20 cellular contexts compared by ENCODE assay signal in the genomic region with DNA sequence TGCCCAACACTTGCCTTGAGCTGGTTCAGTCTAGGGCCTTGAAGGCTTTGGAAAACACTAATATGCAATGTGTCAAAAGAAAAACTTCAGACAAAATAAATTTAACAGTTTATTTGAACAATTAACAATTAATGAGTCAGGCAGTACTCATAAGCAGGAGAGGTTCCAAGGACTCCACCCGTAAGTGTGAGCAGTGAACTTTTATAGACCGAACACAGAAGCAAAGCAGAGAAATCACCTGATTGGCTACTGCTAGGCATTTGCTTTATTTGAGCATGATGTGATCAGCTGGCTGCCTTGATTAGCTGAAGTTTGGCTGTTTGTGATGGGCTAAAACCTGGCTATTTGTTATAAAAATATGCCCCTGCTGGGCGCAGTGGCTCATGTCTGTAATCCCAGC. TPM values are rescaled to one million over a fixed set of nuclear protein-coding genes. Genes with fewer than 3 reads are reported as not detected.
DNase-seq lines count a peak whose midpoint lies in the region; ATAC-seq, FAIRE-seq and TF ChIP-seq lines count a peak whose summit lies in the region.
"Had no signal": no experiment of that assay in that cellular context is flagged by ENCODE, and none has a peak within 500 bp of the region (broad histone marks: within the 10 kb centered on the region; RNA-seq: fewer than 3 reads in every experiment).

No MANE protein-coding gene starts in this region.

- no peaks in the 10 kb centered on the region for H3K27me3 ChIP-seq in bronchial epithelial cell (ENCODE audit: control insufficient read depth, insufficient read depth, low read length)
- no peaks in the 10 kb centered on the region for H3K27me3 ChIP-seq in heart right ventricle
- H3K27me3 ChIP-seq: body of pancreas had no signal

- H3K4me1 ChIP-seq in heart right ventricle: peaks cover 0 to 28% (median 0%) of the 10 kb centered on the region in 9 donors
- no peaks in the 10 kb centered on the region for H3K4me1 ChIP-seq in kidney (ENCODE audit: control insufficient read depth in 1 of 2, insufficient read depth in 1 of 2, low read depth in 1 of 2, low read length in 2 of 2)

- FAIRE-seq in bronchial epithelial cell (lab: Jason Lieb, UNC) (no peak), kidney (lab: Jason Lieb, UNC) (no peak)
- FAIRE-seq: A204.1, GM12892, HepG2 had no signal

- no peak for ATAC-seq in heart right ventricle
- ATAC-seq: activated CD4-positive, alpha-beta T cell treated with anti-CD3 and anti-CD28 coated beads for 36 hours; body of pancreas; CD8-positive, alpha-beta T cell; HepG2; stimulated activated naive B cell treated with anti-CD40 and anti-IgM and Interleukin-4, amounts not matched to agents 10 μg/mL and 1 μg/mL and 100 μg/mL, for 72 hours had no signal

- H3K4me3 ChIP-seq in bronchial epithelial cell (ENCODE audit: low read depth, low read length) (no peak overlapping the region), heart right ventricle (no peak overlapping the region), kidney (ENCODE audit: low read length in 2 of 2) (no peak overlapping the region)
- H3K4me3 ChIP-seq: body of pancreas had no signal

- intact Hi-C loops in heart right ventricle (cut with DNase I) (loop anchor here in 2 of 10 donors (5.0 to 10.0 kb wide), 3 partner anchors 48 to 186 kb away; partner anchors contain the start of gene TBC1D8 (in 1 of the 2)), kidney (cut with DNase I) (no loop called here)

- no peak overlapping the region for H3K27ac ChIP-seq in heart right ventricle
- no peak overlapping the region for H3K27ac ChIP-seq in kidney (ENCODE audit: low read depth in 2 of 2, low read length in 2 of 2)
- H3K27ac ChIP-seq: body of pancreas had no signal

- no peaks in the 10 kb centered on the region for H3K9me3 ChIP-seq in heart right ventricle
- no peaks in the 10 kb centered on the region for H3K9me3 ChIP-seq in kidney (ENCODE audit: control insufficient read depth in 1 of 2, low read length in 2 of 2)
- H3K9me3 ChIP-seq: body of pancreas had no signal

- H3K36me3 ChIP-seq in bronchial epithelial cell (ENCODE audit: control insufficient read depth, insufficient read depth, low read length) (no peaks in the 10 kb centered on the region), heart right ventricle (no peaks in the 10 kb centered on the region), kidney (ENCODE audit: control insufficient read depth in 1 of 2, insufficient read depth in 2 of 2, low read length in 2 of 2) (no peaks in the 10 kb centered on the region)

- TF ChIP-seq CTCF in bronchial epithelial cell (IDR thresholded peaks at IDR 0.05; ENCODE audit: insufficient read depth, low read length, severe bottlenecking) (no peak), heart right ventricle (IDR thresholded peaks at IDR 0.05) (no peak), kidney (IDR thresholded peaks at IDR 0.05; ENCODE audit: borderline replicate concordance, extremely low read depth, insufficient read depth) (no peak)

- 70 to 79% methylated on average over 3 of the region's 3 CpGs for WGBS in heart right ventricle, 2 donors

- H3K9ac ChIP-seq in kidney (ENCODE audit: low read length in 2 of 2): no peak overlapping the region

- DNase-seq in A172 (ENCODE audit: low spot score) (peak; percentile 67), HT-29 (ENCODE audit: low spot score) (peak; percentile 66), bronchial epithelial cell (ENCODE audit: low read depth) (peak; percentile 96), iris pigment epithelial cell (ENCODE audit: low read depth) (peak; percentile 42), D341Med (ENCODE audit: low spot score) (no peak), heart right ventricle (no peak), kidney (no peak)
- DNase-seq in stimulated activated CD4-positive, alpha-beta T cell treated with anti-CD3 and anti-CD28 coated beads, Interleukin-15, amount 100 ng/mL, for 24 hours: no peak
- DNase-seq: activated CD4-positive, alpha-beta T cell treated with anti-CD3 and anti-CD28 coated beads for 36 hours; activated naive CD4-positive, alpha-beta T cell treated with anti-CD3 and anti-CD28 coated beads for 36 hours; CD8-positive, alpha-beta T cell; effector CD4-positive, alpha-beta T cell; H7; NCI-H1048; Right ventricle myocardium superior; stimulated activated naive B cell treated with anti-CD40 and anti-IgM and Interleukin-4, amounts not matched to agents 10 μg/mL and 1 μg/mL and 100 μg/mL, for 72 hours had no signal

RNA-seq across cellular contexts. Expression of gene TBC1D8, which starts 49.5 kb away (rescaled TPM):
- 4.3 and 4.9 TPM in 2 replicates for total RNA-seq in A172 (2014; rRNA removed; shearing (Covaris generic))
- total RNA-seq in HT-29 (2014; rRNA removed; shearing (Covaris generic)): 30.3 and 33.4 TPM in 2 replicates
- total RNA-seq in bronchial epithelial cell (25.0 and 25.3 TPM in 2 replicates), heart right ventricle (10 to 100 TPM; 42.6 to 69.5 (median 55.8) TPM), kidney (47.9 TPM)
- polyA plus RNA-seq in heart right ventricle (10 to 100 TPM; 24.0 to 41.6 TPM), kidney (ENCODE audit: insufficient read depth, low read depth, low replicate concordance) (7.4 TPM)

RNA-seq across cellular contexts. Expression of gene CNOT11, which starts 52.0 kb away (rescaled TPM):
- total RNA-seq in A172 (2014; rRNA removed; shearing (Covaris generic)): 61.9 and 68.6 TPM in 2 replicates
- 64.9 and 68.6 TPM in 2 replicates for total RNA-seq in HT-29 (2014; rRNA removed; shearing (Covaris generic))
- total RNA-seq in bronchial epithelial cell (10.8 and 15.5 TPM in 2 replicates), heart right ventricle (10 to 100 TPM; 37.8 to 77.1 (median 45.8) TPM), kidney (45.7 TPM)
- polyA plus RNA-seq in heart right ventricle (10 to 100 TPM; 14.5 to 20.7 TPM), kidney (ENCODE audit: insufficient read depth, low read depth, low replicate concordance) (28.4 TPM)

Comparison
In these comparisons a context has a peak if more than half of its experiments do, and no peak if none do; other contexts are left out.
1. DNase-seq: peak in A172 (single experiment), HT-29 (single experiment), bronchial epithelial cell (single experiment) and iris pigment epithelial cell (single experiment); none in stimulated activated CD4-positive, alpha-beta T cell treated with anti-CD3 and anti-CD28 coated beads, Interleukin-15, amount 100 ng/mL, for 24 hours (single experiment), D341Med (single experiment), heart right ventricle (0 of 2) and kidney (single experiment).